Comparison of ENCODE assay signal across 7 cellular contexts in the genomic region with DNA sequence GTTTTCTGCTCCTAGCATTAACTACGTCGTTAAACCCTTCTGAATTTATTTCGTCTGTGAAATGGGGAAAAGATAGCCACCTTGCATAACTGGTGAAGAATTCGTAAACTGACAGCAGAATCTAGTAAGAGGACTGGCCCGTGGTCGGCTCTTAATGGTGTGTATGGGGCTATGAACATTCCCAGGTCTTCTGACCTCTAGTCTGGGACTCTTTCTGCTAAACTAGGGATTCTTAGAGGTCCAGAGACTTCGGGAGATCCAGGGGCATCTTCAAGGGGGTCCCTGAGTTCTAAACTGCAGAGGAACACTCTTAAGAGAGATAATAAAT.
A peak's percentile ranks its signal among the peaks of the same experiment; 100 is the strongest.
DNase-seq lines count a peak whose midpoint lies in the region; ATAC-seq, FAIRE-seq and TF ChIP-seq lines count a peak whose summit lies in the region.

No MANE protein-coding gene starts in this region.

- peak overlapping the region; percentile 100 for H3K23ac ChIP-seq in IMR-90 (ENCODE audit: low read depth, low read length)

- H3K27ac ChIP-seq in IMR-90 (ENCODE audit: insufficient read depth, low read length), result peak overlapping the region; percentile 32
- H3K27ac ChIP-seq in subcutaneous abdominal adipose tissue (ENCODE audit: low read depth, low read length), result peak overlapping the region; percentile 74

- H3K36me3 ChIP-seq in IMR-90 (ENCODE audit: control insufficient read depth, insufficient read depth, low read length) (no peaks in the 10 kb centered on the region), subcutaneous abdominal adipose tissue (ENCODE audit: control insufficient read depth in 5 of 5, insufficient read depth in 5 of 5, low read length in 5 of 5) (no peaks in the 10 kb centered on the region)

- peak overlapping the region; percentile 92 for H2AFZ ChIP-seq in IMR-90 (replicated peaks; ENCODE audit: low read length, poor library complexity)

- peaks cover 2% of the 10 kb centered on the region for H3K9me3 Mint-ChIP-seq in activated naive CD8-positive, alpha-beta T cell treated with anti-CD3 and anti-CD28 coated beads, Interleukin-2, amount 10 ng/mL, durations not matched to agents 7 days and 5 days

- FAIRE-seq in H54 (lab: Jason Lieb, UNC), result no peak

- peak overlapping the region; percentile 52; the same call in 2 of the 3 replicates for H2BK15ac ChIP-seq in IMR-90 (ENCODE audit: low read depth, low read length)

- peaks cover 10% of the 10 kb centered on the region for H3K27me3 Mint-ChIP-seq in activated naive CD8-positive, alpha-beta T cell treated with anti-CD3 and anti-CD28 coated beads, Interleukin-2, amount 10 ng/mL, durations not matched to agents 7 days and 5 days

- H4K20me1 ChIP-seq in IMR-90 (ENCODE audit: insufficient read depth, low read length), result no peaks in the 10 kb centered on the region

- CTCF ChIA-PET in IMR-90 (lab: Yijun Ruan, JAX), result no interaction called here

- H3K4me2 ChIP-seq in IMR-90 (ENCODE audit: low read depth, low read length), result peak overlapping the region; percentile 80

- dilution Hi-C loops in IMR-90 (cut with HindIII; ENCODE audit: low sequenced_read_pairs, unreplicated experiment), result no loop called here

- no peak for ATAC-seq in IMR-90 (ENCODE audit: low read depth)
- ATAC-seq in activated naive CD8-positive, alpha-beta T cell treated with anti-CD3 and anti-CD28 coated beads, Interleukin-2, amount 10 ng/mL, durations not matched to agents 7 days and 5 days (ENCODE audit: low read depth), result no peak

- no TSS peak for BruUV-seq in IMR-90 (replicated peaks; lab: Mats Ljungman, UMichigan)

- peak overlapping the region; percentile 60 for H3K18ac ChIP-seq in IMR-90 (ENCODE audit: low read depth, low read length)

- H3K27ac Mint-ChIP-seq in activated naive CD8-positive, alpha-beta T cell treated with anti-CD3 and anti-CD28 coated beads, Interleukin-2, amount 10 ng/mL, durations not matched to agents 7 days and 5 days, result peak overlapping the region; percentile 81

- peak overlapping the region; percentile 90 for H3K4me3 Mint-ChIP-seq in activated naive CD8-positive, alpha-beta T cell treated with anti-CD3 and anti-CD28 coated beads, Interleukin-2, amount 10 ng/mL, durations not matched to agents 7 days and 5 days

- no peaks in the 10 kb centered on the region for H3K36me3 Mint-ChIP-seq in activated naive CD8-positive, alpha-beta T cell treated with anti-CD3 and anti-CD28 coated beads, Interleukin-2, amount 10 ng/mL, durations not matched to agents 7 days and 5 days

- in situ Hi-C loops in IMR-90 (cut with MboI; ENCODE audit: low sequenced_read_pairs), result no loop called here

- peak overlapping the region; percentile 97 for H3K4ac ChIP-seq in IMR-90 (ENCODE audit: low read depth, low read length)

- H3K4me1 ChIP-seq in IMR-90 (ENCODE audit: control insufficient read depth, insufficient read depth, low read length) (peaks cover 6% of the 10 kb centered on the region), subcutaneous abdominal adipose tissue (ENCODE audit: control insufficient read depth in 5 of 5, insufficient read depth in 5 of 5, low read length in 5 of 5) (peaks cover 6 to 14% (median 13%) of the 10 kb centered on the region in 5 donors)

- peak overlapping the region; percentile 78 for H3K56ac ChIP-seq in IMR-90 (ENCODE audit: extremely low read depth, insufficient read depth, low read length)

- peak overlapping the region; percentile 71 for H4K5ac ChIP-seq in IMR-90 (ENCODE audit: low read depth, low read length)

- H3K27me3 ChIP-seq in IMR-90 (ENCODE audit: control insufficient read depth, insufficient read depth, low read length) (peaks cover 2% of the 10 kb centered on the region; the same call in 1 of the 2 replicates), subcutaneous abdominal adipose tissue (ENCODE audit: control insufficient read depth in 5 of 5, insufficient read depth in 4 of 5, low read length in 5 of 5) (no peaks in the 10 kb centered on the region)

- H3K79me1 ChIP-seq in IMR-90 (ENCODE audit: low read depth in 1 of 2, low read length in 2 of 2), result peaks cover 0 to 6% of the 10 kb centered on the region in 2 experiments; a peak in 2 of 4 replicates

- TF ChIP-seq CTCF in IMR-90 (conservative IDR thresholded peaks at IDR 0.05; ENCODE audit: low read depth, low read length), result no peak

- TF ChIP-seq RAD21 in IMR-90 (IDR thresholded peaks at IDR 0.05; ENCODE audit: low read length), result no peak

- H3K9ac ChIP-seq in IMR-90 (ENCODE audit: low read depth, low read length), result peak overlapping the region; percentile 76
- H3K9ac ChIP-seq in subcutaneous abdominal adipose tissue (ENCODE audit: low read length in 5 of 5), result peak overlapping the region; percentile 39 to 89 (median 84)

- H3K4me3 ChIP-seq in IMR-90 (ENCODE audit: insufficient read depth, low read depth, low read length) (peak overlapping the region; percentile 55), subcutaneous abdominal adipose tissue (ENCODE audit: low read depth in 1 of 5, low read length in 5 of 5) (peak overlapping the region; percentile 62 to 78 (median 69))

- H3K14ac ChIP-seq in IMR-90 (replicated peaks; ENCODE audit: low read depth, low read length), result peak overlapping the region; percentile 99

- H4K91ac ChIP-seq in IMR-90 (ENCODE audit: insufficient read depth, low read depth, low read length), result peak overlapping the region; percentile 81

- H4K8ac ChIP-seq in IMR-90 (ENCODE audit: low read depth in 2 of 2, low read length in 2 of 2), result peak overlapping the region; percentile 59 to 91

- intact Hi-C loops in IMR-90 (cut with micrococcal nuclease), result loop anchor here (2.0 to 5.0 kb wide), 2 partner anchors 235 to 294 kb away; no protein-coding TSS in a partner anchor

- H3K4me1 Mint-ChIP-seq in activated naive CD8-positive, alpha-beta T cell treated with anti-CD3 and anti-CD28 coated beads, Interleukin-2, amount 10 ng/mL, durations not matched to agents 7 days and 5 days, result peaks cover 17% of the 10 kb centered on the region

- no peaks in the 10 kb centered on the region for H3K9me3 ChIP-seq in IMR-90 (ENCODE audit: control insufficient read depth, insufficient read depth, low read length)
- H3K9me3 ChIP-seq in subcutaneous abdominal adipose tissue (ENCODE audit: control insufficient read depth in 5 of 5, low read length in 5 of 5), result no peaks in the 10 kb centered on the region

- no peak overlapping the region for H2AK9ac ChIP-seq in IMR-90 (replicated peaks; ENCODE audit: low read depth, low read length, poor library complexity)

- H3K9me1 ChIP-seq in IMR-90 (ENCODE audit: insufficient read depth, low read length), result 0 out of 2 replicates have a peak, but pooled peaks cover 4% of the 10 kb centered on the region

- no peak for TF ChIP-seq POLR2A in IMR-90 (IDR thresholded peaks at IDR 0.05; ENCODE audit: low read depth, low read length)
- no peak for TF ChIP-seq POLR2A in H54 (IDR thresholded peaks at IDR 0.05; ENCODE audit: low read depth, low read length)

- peak overlapping the region; percentile 22 for H2BK5ac ChIP-seq in IMR-90 (ENCODE audit: low read depth, low read length, poor library complexity, severe bottlenecking)

- no CpG with 5 or more reads among the region's 7 CpGs for WGBS in IMR-90 (ENCODE audit: extremely low coverage in 2 of 2, insufficient read length in 1 of 2), 2 experiments

- H2BK20ac ChIP-seq in IMR-90 (ENCODE audit: low read depth, low read length), result peak overlapping the region; percentile 97

- H2BK120ac ChIP-seq in IMR-90 (ENCODE audit: low read depth, low read length), result peak overlapping the region; percentile 99

- no peak for DNase-seq in IMR-90
- no peak for DNase-seq in activated naive CD8-positive, alpha-beta T cell treated with anti-CD3 and anti-CD28 coated beads, Interleukin-2, amount 10 ng/mL, durations not matched to agents 7 days and 5 days
- peak; percentile 24 for DNase-seq in iPS-NIHi11 (ENCODE audit: low spot score)
- no peak for DNase-seq in stimulated activated CD4-positive, alpha-beta T cell treated with anti-CD3 and anti-CD28 coated beads, Interleukin-15, amount 100 ng/mL, for 24 hours
- no peak for DNase-seq in H54 (ENCODE audit: insufficient read length, low spot score)
- DNase-seq in epidermal melanocyte (ENCODE audit: insufficient read length, low spot score), result no peak

- 0 out of 2 replicates have a peak overlapping the region, but pooled peaks have one; percentile 16 for H2AK5ac ChIP-seq in IMR-90 (ENCODE audit: low read depth, low read length)

- POLR2A ChIA-PET in IMR-90 (lab: Charles Lee; ENCODE audit: unreplicated experiment), result no interaction called here
- POLR2A ChIA-PET in activated naive CD8-positive, alpha-beta T cell treated with anti-CD3 and anti-CD28 coated beads, Interleukin-2, amount 10 ng/mL, durations not matched to agents 7 days and 5 days (lab: Charles Lee), result no interaction called here

TF ChIP-seq in IMR-90, 13 proteins besides CTCF, POLR2A, EP300 and RAD21 (continues in another document):
- TF ChIP-seq ELK1 (IDR thresholded peaks at IDR 0.05; ENCODE audit: borderline replicate concordance, low read depth, low read length) (no peak), SMC3 (IDR thresholded peaks at IDR 0.05; ENCODE audit: low read depth, low read length) (no peak), MXI1 (IDR thresholded peaks at IDR 0.05; ENCODE audit: borderline replicate concordance, low read depth, low read length) (no peak), RCOR1 (IDR thresholded peaks at IDR 0.05; ENCODE audit: insufficient replicate concordance, low read length) (no peak), RFX5 (IDR thresholded peaks at IDR 0.05; ENCODE audit: low read depth, low read length) (no peak), FOS (IDR thresholded peaks at IDR 0.05; ENCODE audit: low read depth, low read length) (no peak), CEBPB (IDR thresholded peaks at IDR 0.05; ENCODE audit: low read depth, low read length) (no peak), MAZ (IDR thresholded peaks at IDR 0.05; ENCODE audit: borderline replicate concordance, low read depth, low read length) (no peak), BHLHE40 (IDR thresholded peaks at IDR 0.05; ENCODE audit: low read depth, low read length) (no peak)
- TF ChIP-seq, protein P1, sequence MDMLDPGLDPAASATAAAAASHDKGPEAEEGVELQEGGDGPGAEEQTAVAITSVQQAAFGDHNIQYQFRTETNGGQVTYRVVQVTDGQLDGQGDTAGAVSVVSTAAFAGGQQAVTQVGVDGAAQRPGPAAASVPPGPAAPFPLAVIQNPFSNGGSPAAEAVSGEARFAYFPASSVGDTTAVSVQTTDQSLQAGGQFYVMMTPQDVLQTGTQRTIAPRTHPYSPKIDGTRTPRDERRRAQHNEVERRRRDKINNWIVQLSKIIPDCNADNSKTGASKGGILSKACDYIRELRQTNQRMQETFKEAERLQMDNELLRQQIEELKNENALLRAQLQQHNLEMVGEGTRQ (IDR thresholded peaks at IDR 0.05; ENCODE audit: low read depth, low read length), result no peak
